Comparison of ENCODE assay signal across 8 cellular contexts in the genomic region with DNA sequence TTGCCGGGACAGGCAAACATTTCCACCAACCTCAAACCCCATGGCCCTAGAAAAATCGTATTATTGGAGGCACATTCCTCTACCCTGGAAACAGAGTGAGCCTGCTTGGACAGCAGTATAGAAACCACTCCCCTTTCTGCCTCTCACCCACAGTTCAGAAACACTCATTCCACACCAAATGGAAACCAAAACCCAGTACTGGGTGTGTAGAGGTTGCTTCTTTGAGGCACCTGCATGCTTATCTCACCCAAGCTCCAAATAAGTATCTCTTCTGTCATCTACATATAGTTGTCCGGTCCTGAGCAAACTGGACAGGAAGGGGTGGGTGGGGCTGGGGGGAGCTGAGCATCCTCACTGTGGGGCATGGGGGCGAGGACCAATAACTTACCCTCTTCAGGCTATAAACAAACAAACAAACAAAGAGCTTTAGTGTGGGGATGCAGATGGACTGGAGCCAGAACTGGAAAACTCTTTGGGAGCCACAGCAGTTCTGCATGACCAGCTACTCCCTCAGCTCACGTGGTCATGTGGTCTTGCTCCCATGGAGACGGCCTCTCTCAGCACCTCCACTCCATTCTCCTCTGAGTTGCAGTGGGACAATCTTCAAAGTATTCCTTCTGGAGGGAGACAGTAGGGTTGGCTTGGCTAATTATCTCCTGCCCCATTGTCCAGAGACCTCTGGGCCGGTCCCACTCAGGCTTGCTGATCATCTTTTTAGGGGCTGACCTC. TPM values are rescaled to one million over a fixed set of nuclear protein-coding genes. Genes with fewer than 3 reads are reported as not detected.
A peak's percentile ranks its signal among the peaks of the same experiment; 100 is the strongest.
DNase-seq lines count a peak whose midpoint lies in the region; ATAC-seq lines count a peak whose summit lies in the region.

No MANE protein-coding gene starts in this region.

- H3K4me3 ChIP-seq in CD4-positive, alpha-beta memory T cell (ENCODE audit: low read length in 2 of 2) = no peak overlapping the region
- H3K4me3 ChIP-seq in effector memory CD4-positive, alpha-beta T cell (ENCODE audit: insufficient read depth, low read depth, low read length, poor library complexity, severe bottlenecking) = no peak overlapping the region
- no peak overlapping the region for H3K4me3 ChIP-seq in GM23248

- peaks cover 65% of the 10 kb centered on the region for H3K4me1 ChIP-seq in CD4-positive, alpha-beta memory T cell (ENCODE audit: insufficient read depth, low read length)
- peaks cover 23% of the 10 kb centered on the region for H3K4me1 ChIP-seq in effector memory CD4-positive, alpha-beta T cell (ENCODE audit: control insufficient read depth, insufficient read depth, low read length, poor library complexity, severe bottlenecking)
- peaks cover 16% of the 10 kb centered on the region for H3K4me1 ChIP-seq in GM23248 (ENCODE audit: insufficient read depth)

- in situ Hi-C loops in GM23248 (cut with MboI) = no loop called here

- no peak overlapping the region for H2AFZ ChIP-seq in GM23248

- no peaks in the 10 kb centered on the region for H3K36me3 ChIP-seq in CD4-positive, alpha-beta memory T cell (ENCODE audit: insufficient read depth, low read length)
- H3K36me3 ChIP-seq in effector memory CD4-positive, alpha-beta T cell (ENCODE audit: control insufficient read depth, insufficient read depth, low read length) = no peaks in the 10 kb centered on the region
- no peaks in the 10 kb centered on the region for H3K36me3 ChIP-seq in GM23248 (ENCODE audit: low read depth)

- peak overlapping the region in 3 of 8 donors; percentile 2 to 75 (median 59) for H3K4me3 Mint-ChIP-seq in CD4-positive, alpha-beta memory T cell
- no peak overlapping the region for H3K4me3 Mint-ChIP-seq in activated naive CD4-positive, alpha-beta T cell treated with anti-CD3 and anti-CD28 coated beads, Interleukin-2, amount 10 ng/mL, durations not matched to agents 7 days and 5 days
- H3K4me3 Mint-ChIP-seq in stimulated activated effector memory CD8-positive, alpha-beta T cell treated with anti-CD3 and anti-CD28 coated beads, Interleukin-12 subunit alpha, Interleukin-12 subunit beta, amount 100 ng/mL, for 72 hours = peak overlapping the region; percentile 15

- no peaks in the 10 kb centered on the region for H3K9me3 ChIP-seq in CD4-positive, alpha-beta memory T cell (ENCODE audit: control insufficient read depth in 1 of 2, low read length in 2 of 2)
- H3K9me3 ChIP-seq in effector memory CD4-positive, alpha-beta T cell (ENCODE audit: control insufficient read depth, low read length) = no peaks in the 10 kb centered on the region
- H3K9me3 ChIP-seq in GM23248 (ENCODE audit: low read depth) = no peaks in the 10 kb centered on the region

- no peaks in the 10 kb centered on the region for H3K9me2 ChIP-seq in GM23248 (ENCODE audit: insufficient read depth)

- H3K36me3 Mint-ChIP-seq in CD4-positive, alpha-beta memory T cell = no peaks in the 10 kb centered on the region
- no peaks in the 10 kb centered on the region for H3K36me3 Mint-ChIP-seq in activated naive CD4-positive, alpha-beta T cell treated with anti-CD3 and anti-CD28 coated beads, Interleukin-2, amount 10 ng/mL, durations not matched to agents 7 days and 5 days
- peaks cover 11% of the 10 kb centered on the region for H3K36me3 Mint-ChIP-seq in stimulated activated effector memory CD8-positive, alpha-beta T cell treated with anti-CD3 and anti-CD28 coated beads, Interleukin-12 subunit alpha, Interleukin-12 subunit beta, amount 100 ng/mL, for 72 hours

- no peaks in the 10 kb centered on the region for H4K20me1 ChIP-seq in GM23248 (ENCODE audit: insufficient read depth)

- no peaks in the 10 kb centered on the region for H3K27me3 Mint-ChIP-seq in CD4-positive, alpha-beta memory T cell
- H3K27me3 Mint-ChIP-seq in activated naive CD4-positive, alpha-beta T cell treated with anti-CD3 and anti-CD28 coated beads, Interleukin-2, amount 10 ng/mL, durations not matched to agents 7 days and 5 days = no peaks in the 10 kb centered on the region

- CTCF ChIA-PET in CD4-positive, alpha-beta memory T cell (lab: Charles Lee; ENCODE audit: partially characterized antibody) = interaction anchor here (0.8 to 1.7 kb wide), 3 partner anchors 13 to 28 kb away, joined by 3 to 4 read pairs (median 3); partner anchors contain the start of gene PLAAT4
- CTCF ChIA-PET in activated naive CD4-positive, alpha-beta T cell treated with anti-CD3 and anti-CD28 coated beads, Interleukin-2, amount 10 ng/mL, durations not matched to agents 7 days and 5 days (lab: Charles Lee) = interaction anchor here (0.9 to 1.7 kb wide), 3 partner anchors 27 to 84 kb away, joined by 3 to 8 read pairs (median 3); no protein-coding TSS in a partner anchor

- H3K4me1 Mint-ChIP-seq in CD4-positive, alpha-beta memory T cell = peaks cover 47 to 71% (median 55%) of the 10 kb centered on the region in 4 donors
- H3K4me1 Mint-ChIP-seq in activated naive CD4-positive, alpha-beta T cell treated with anti-CD3 and anti-CD28 coated beads, Interleukin-2, amount 10 ng/mL, durations not matched to agents 7 days and 5 days = peaks cover 66% of the 10 kb centered on the region
- H3K4me1 Mint-ChIP-seq in stimulated activated effector memory CD8-positive, alpha-beta T cell treated with anti-CD3 and anti-CD28 coated beads, Interleukin-12 subunit alpha, Interleukin-12 subunit beta, amount 100 ng/mL, for 72 hours = peaks cover 54% of the 10 kb centered on the region

- H3K9me3 Mint-ChIP-seq in CD4-positive, alpha-beta memory T cell = no peaks in the 10 kb centered on the region
- no peaks in the 10 kb centered on the region for H3K9me3 Mint-ChIP-seq in activated naive CD4-positive, alpha-beta T cell treated with anti-CD3 and anti-CD28 coated beads, Interleukin-2, amount 10 ng/mL, durations not matched to agents 7 days and 5 days
- H3K9me3 Mint-ChIP-seq in stimulated activated effector memory CD8-positive, alpha-beta T cell treated with anti-CD3 and anti-CD28 coated beads, Interleukin-12 subunit alpha, Interleukin-12 subunit beta, amount 100 ng/mL, for 72 hours = no peaks in the 10 kb centered on the region

- H3K79me2 ChIP-seq in GM23248 (ENCODE audit: insufficient read depth) = no peaks in the 10 kb centered on the region

- ATAC-seq in GM19324 (IDR thresholded peaks at IDR 0.05; ENCODE audit: low FRiP score, unreplicated experiment) = peak; percentile 68
- peak; percentile 67 for ATAC-seq in HG03175 (IDR thresholded peaks at IDR 0.05; ENCODE audit: unreplicated experiment)
- ATAC-seq in stimulated activated effector memory CD8-positive, alpha-beta T cell treated with anti-CD3 and anti-CD28 coated beads, Interleukin-12 subunit alpha, Interleukin-12 subunit beta, amount 100 ng/mL, for 72 hours = peak; percentile 75

- DNase-seq in CD4-positive, alpha-beta memory T cell = peak in 1 of 5 donors; percentile 18
- DNase-seq in activated naive CD4-positive, alpha-beta T cell treated with anti-CD3 and anti-CD28 coated beads, Interleukin-2, amount 10 ng/mL, durations not matched to agents 7 days and 5 days = peak; percentile 48
- DNase-seq in stimulated activated effector memory CD8-positive, alpha-beta T cell treated with anti-CD3 and anti-CD28 coated beads, Interleukin-12 subunit alpha, Interleukin-12 subunit beta, amount 100 ng/mL, for 72 hours (ENCODE audit: low spot score in 2 of 2) = peak; percentile 18 to 71
- DNase-seq in HCEC 1CT = no peak
- no peak for DNase-seq in effector memory CD4-positive, alpha-beta T cell
- no peak for DNase-seq in GM23248

- H3K27ac ChIP-seq in CD4-positive, alpha-beta memory T cell (ENCODE audit: low read depth, low read length) = no peak overlapping the region
- H3K27ac ChIP-seq in effector memory CD4-positive, alpha-beta T cell (ENCODE audit: insufficient read depth, low read length, poor library complexity, severe bottlenecking) = no peak overlapping the region
- no peak overlapping the region for H3K27ac ChIP-seq in GM23248

- intact Hi-C loops in CD4-positive, alpha-beta memory T cell (cut with micrococcal nuclease) = no loop called here

- H3K27ac Mint-ChIP-seq in CD4-positive, alpha-beta memory T cell = peak overlapping the region; percentile 61 to 92 (median 87)
- H3K27ac Mint-ChIP-seq in activated naive CD4-positive, alpha-beta T cell treated with anti-CD3 and anti-CD28 coated beads, Interleukin-2, amount 10 ng/mL, durations not matched to agents 7 days and 5 days = peak overlapping the region; percentile 62
- H3K27ac Mint-ChIP-seq in stimulated activated effector memory CD8-positive, alpha-beta T cell treated with anti-CD3 and anti-CD28 coated beads, Interleukin-12 subunit alpha, Interleukin-12 subunit beta, amount 100 ng/mL, for 72 hours = no peak overlapping the region

- WGBS in GM23248 (ENCODE audit: low coverage in 1 of 2, low lambda C conversion rate in 2 of 2, missing lambda C conversion rate in 2 of 2), 2 experiments = 70 to 71% methylated on average over 6 to 7 of the region's 7 CpGs

- no peak overlapping the region for H3K4me2 ChIP-seq in GM23248 (ENCODE audit: unreplicated experiment)

- no peaks in the 10 kb centered on the region for H3K27me3 ChIP-seq in CD4-positive, alpha-beta memory T cell (ENCODE audit: insufficient read depth, low read length)
- no peaks in the 10 kb centered on the region for H3K27me3 ChIP-seq in effector memory CD4-positive, alpha-beta T cell (replicated peaks; ENCODE audit: control insufficient read depth, insufficient read depth, low read length, poor library complexity, severe bottlenecking)
- H3K27me3 ChIP-seq in GM23248 (replicated peaks; ENCODE audit: insufficient read depth) = 0 out of 2 replicates have a peak, but pooled peaks cover 5% of the 10 kb centered on the region

- POLR2A ChIA-PET in CD4-positive, alpha-beta memory T cell (lab: Charles Lee; ENCODE audit: partially characterized antibody) = interaction anchor here (1.3 to 3.0 kb wide), 4 partner anchors 11 to 27 kb away, joined by 4 to 12 read pairs (median 7); partner anchors contain the start of gene PLAAT4

- no peak overlapping the region for H3K9ac ChIP-seq in GM23248

- H3F3A ChIP-seq in GM23248 (ENCODE audit: insufficient read depth) = peaks cover 13% of the 10 kb centered on the region; the same call in 1 of the 2 replicates

RNA-seq across cellular contexts. Expression of gene PLAAT2, which starts 1.0 kb away (rescaled TPM):
- not detected for total RNA-seq in CD4-positive, alpha-beta memory T cell
- polyA plus RNA-seq in CD4-positive, alpha-beta memory T cell = under 1 TPM in 1 of 2 donors, not detected in 1; 0.48 TPM
- not detected in 2 replicates for total RNA-seq in GM23248 (2014; rRNA removed; shearing (Covaris generic))
- polyA plus RNA-seq in GM23248 (2016; fragmentation: Nextera tagmentation; extraction: Ambion mirVana) = not detected in 2 replicates

RNA-seq across cellular contexts. Expression of gene PLAAT4, which starts 27.6 kb away (rescaled TPM):
- 100 to 1,000 TPM; 152 to 167 TPM for total RNA-seq in CD4-positive, alpha-beta memory T cell
- polyA plus RNA-seq in CD4-positive, alpha-beta memory T cell = 100 to 1,000 TPM; 387 to 416 TPM
- total RNA-seq in GM23248 (2014; rRNA removed; shearing (Covaris generic)) = 0.65 and 3.2 TPM in 2 replicates
- 0.84 and 1.2 TPM in 2 replicates for polyA plus RNA-seq in GM23248 (2016; fragmentation: Nextera tagmentation; extraction: Ambion mirVana)

RNA-seq across cellular contexts. Expression of gene PLAAT3, which starts 50.0 kb away (rescaled TPM):
- total RNA-seq in CD4-positive, alpha-beta memory T cell = 1 to 10 TPM; 3.6 to 4.7 TPM
- polyA plus RNA-seq in CD4-positive, alpha-beta memory T cell = 1 to 10 TPM; 7.4 to 9.2 TPM
- total RNA-seq in GM23248 (2014; rRNA removed; shearing (Covaris generic)) = 1.8 and 4.3 TPM in 2 replicates
- 4.2 and 4.9 TPM in 2 replicates for polyA plus RNA-seq in GM23248 (2016; fragmentation: Nextera tagmentation; extraction: Ambion mirVana)

RNA-seq across cellular contexts. Expression of gene LGALS12, which starts 58.3 kb away (rescaled TPM):
- not detected for total RNA-seq in CD4-positive, alpha-beta memory T cell
- not detected for polyA plus RNA-seq in CD4-positive, alpha-beta memory T cell
- total RNA-seq in GM23248 (2014; rRNA removed; shearing (Covaris generic)) = not detected in 2 replicates
- polyA plus RNA-seq in GM23248 (2016; fragmentation: Nextera tagmentation; extraction: Ambion mirVana) = not detected in 2 replicates

Comparison
In these comparisons a context has a peak if more than half of its experiments do, and no peak if none do; other contexts are left out.
1. DNase-seq: peak in activated naive CD4-positive, alpha-beta T cell treated with anti-CD3 and anti-CD28 coated beads, Interleukin-2, amount 10 ng/mL, durations not matched to agents 7 days and 5 days (single experiment) and stimulated activated effector memory CD8-positive, alpha-beta T cell treated with anti-CD3 and anti-CD28 coated beads, Interleukin-12 subunit alpha, Interleukin-12 subunit beta, amount 100 ng/mL, for 72 hours (2 of 2); none in HCEC 1CT (single experiment), effector memory CD4-positive, alpha-beta T cell (0 of 3) and GM23248 (single experiment).
2. RNA of gene PLAAT4, which starts 27.6 kb away (total RNA-seq): 152 to 167 TPM in CD4-positive, alpha-beta memory T cell; 0.65 to 3.2 TPM in GM23248; every median in the first group is over 10 times any median in the second.
3. Peak in every context shown above with its lines, with median percentiles within 50 percentile points of each other: ATAC-seq.